In genomic region chr12:111396726-111397445, GRCh38 we compare ENCODE assay signal across 8 cellular contexts. TPM values are rescaled to one million over a fixed set of nuclear protein-coding genes. Genes with fewer than 3 reads are reported as not detected.
A peak's percentile ranks its signal among the peaks of the same experiment; 100 is the strongest.
DNase-seq lines count a peak whose midpoint lies in the region; ATAC-seq and TF ChIP-seq lines count a peak whose summit lies in the region.

No MANE protein-coding gene starts in this region.

- POLR2A ChIA-PET in MCF 10A (lab: Yijun Ruan, JAX), result interaction anchor here (0.6 to 3.1 kb wide), 11 partner anchors 11 to 289 kb away, joined by 3 to 16 read pairs (median 5); partner anchors contain the start of genes ACAD10, BRAP and PHETA1

- peaks cover 6% of the 10 kb centered on the region for H3K36me3 Mint-ChIP-seq in MCF 10A (ENCODE audit: insufficient read depth, unreplicated experiment)

- ATAC-seq in HG02840 (IDR thresholded peaks at IDR 0.05; ENCODE audit: low FRiP score, unreplicated experiment) (peak; percentile 50), GM21723 (IDR thresholded peaks at IDR 0.05; ENCODE audit: unreplicated experiment) (no peak)

- TF ChIP-seq CTCF in GM10266 (IDR thresholded peaks at IDR 0.05; ENCODE audit: control insufficient read depth, insufficient read depth, low read depth, missing control alignments) (peak; percentile 96), WI38 (IDR thresholded peaks at IDR 0.05; ENCODE audit: low read depth, low read length) (peak; percentile 98), MCF 10A (IDR thresholded peaks at IDR 0.05; ENCODE audit: unreplicated experiment) (peak; percentile 98)

- H3K4me3 Mint-ChIP-seq in MCF 10A (ENCODE audit: unreplicated experiment), result peak overlapping the region; percentile 65

- no peak overlapping the region for H3K27ac Mint-ChIP-seq in MCF 10A (ENCODE audit: low read depth, unreplicated experiment)

- no TSS peak for BruUV-seq in MCF 10A (replicated peaks; lab: Mats Ljungman, UMichigan)

- DNase-seq in GM10266 (ENCODE audit: extremely low spot score), result peak; percentile 79
- peak; percentile 70 for DNase-seq in NCI-H2171 (lab: John Stamatoyannopoulos, UW)
- DNase-seq in MCF 10A (ENCODE audit: unreplicated experiment), result peak; percentile 75
- peak; percentile 76 for DNase-seq in iris pigment epithelial cell (ENCODE audit: low read depth)
- peak; percentile 74 to 86 (median 85) for DNase-seq in stimulated activated CD4-positive, alpha-beta T cell treated with anti-CD3 and anti-CD28 coated beads, Interleukin-12 subunit alpha, Interleukin-12 subunit beta, amount 100 ng/mL, for 48 hours (ENCODE audit: low read depth in 2 of 3, low spot score in 1 of 3)

- intact Hi-C loops in MCF 10A (cut with micrococcal nuclease), result loop anchor here (1.0 to 5.0 kb wide), 3 partner anchors 54 to 275 kb away; no protein-coding TSS in a partner anchor

- H3K4me1 Mint-ChIP-seq in MCF 10A (ENCODE audit: insufficient read depth, unreplicated experiment), result peaks cover 10% of the 10 kb centered on the region

- H3K4me3 ChIP-seq in WI38 (ENCODE audit: low read depth, low read length), result peak overlapping the region; percentile 29

- H3K9me3 Mint-ChIP-seq in MCF 10A (ENCODE audit: unreplicated experiment), result no peaks in the 10 kb centered on the region

- CTCF ChIA-PET in MCF 10A (lab: Yijun Ruan, JAX), result interaction anchor here (0.5 to 5.6 kb wide), 58 partner anchors 11 to 904 kb away, joined by 3 to 183 read pairs (median 4); no protein-coding TSS in a partner anchor

- H3K27me3 Mint-ChIP-seq in MCF 10A (ENCODE audit: insufficient read depth, unreplicated experiment), result no peaks in the 10 kb centered on the region

RNA-seq across cellular contexts. Expression of gene SH2B3, which starts 8.8 kb away (rescaled TPM):
- 4.5 and 5.1 TPM in 2 replicates for total RNA-seq in MCF 10A (2022)

RNA-seq across cellular contexts. Expression of gene PHETA1, which starts 28.0 kb away (rescaled TPM):
- 3.4 and 4.0 TPM in 2 replicates for total RNA-seq in MCF 10A (2022)
